ENCODE assay signal across 12 cellular contexts in the genomic region with DNA sequence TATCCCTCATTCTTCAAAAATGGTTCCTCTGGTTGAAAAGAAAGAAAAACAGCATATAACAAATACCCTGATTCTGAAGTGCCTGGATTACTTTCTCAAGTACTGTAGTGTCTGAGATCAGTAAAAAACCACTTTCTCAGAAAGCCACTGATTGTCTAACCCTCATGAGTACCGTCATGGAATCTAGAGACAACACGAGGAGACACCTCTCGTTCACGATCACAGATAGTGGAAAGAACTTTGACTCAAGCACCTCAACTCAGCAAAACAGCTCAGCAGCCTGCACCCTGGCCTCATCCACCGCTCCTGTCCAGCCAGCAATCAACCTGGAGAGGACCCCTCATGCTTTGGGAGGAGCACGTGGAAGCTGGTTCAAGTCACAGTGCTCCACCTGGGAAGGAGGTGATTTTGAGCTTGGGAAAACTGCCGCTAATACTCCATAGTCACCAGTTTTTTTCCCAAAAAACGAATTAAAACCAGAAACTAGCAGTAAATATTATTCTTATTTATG. TPM values are rescaled to one million over a fixed set of nuclear protein-coding genes. Genes with fewer than 3 reads are reported as not detected.
DNase-seq lines count a peak whose midpoint lies in the region; ATAC-seq, FAIRE-seq and TF ChIP-seq lines count a peak whose summit lies in the region.
"Had no signal": no experiment of that assay in that cellular context is flagged by ENCODE, and none has a peak within 500 bp of the region (broad histone marks: within the 10 kb centered on the region; RNA-seq: fewer than 3 reads in every experiment).

No MANE protein-coding gene starts in this region.

- peaks cover 65% of the 10 kb centered on the region for H3K4me1 Mint-ChIP-seq in CD8-positive, alpha-beta T cell (ENCODE audit: low read depth)
- H3K4me1 Mint-ChIP-seq in activated CD4-positive, alpha-beta T cell treated with anti-CD3 and anti-CD28 coated beads for 36 hours = peaks cover 69% of the 10 kb centered on the region
- H3K4me1 Mint-ChIP-seq in activated naive CD8-positive, alpha-beta T cell treated with anti-CD3 and anti-CD28 coated beads for 36 hours = peaks cover 71% of the 10 kb centered on the region

- H3K36me3 Mint-ChIP-seq in CD8-positive, alpha-beta T cell = peaks cover 31% of the 10 kb centered on the region
- H3K36me3 Mint-ChIP-seq in activated CD4-positive, alpha-beta T cell treated with anti-CD3 and anti-CD28 coated beads for 36 hours (ENCODE audit: low read depth) = peaks cover 3% of the 10 kb centered on the region
- H3K36me3 Mint-ChIP-seq in activated naive CD8-positive, alpha-beta T cell treated with anti-CD3 and anti-CD28 coated beads for 36 hours = peaks cover 2% of the 10 kb centered on the region

- TF ChIP-seq CTCF in CD8-positive, alpha-beta T cell (IDR thresholded peaks at IDR 0.05) = no peak

- peaks cover 46% of the 10 kb centered on the region for H3K4me1 ChIP-seq in CD8-positive, alpha-beta T cell (ENCODE audit: insufficient read depth, low read length)

- H3K36me3 ChIP-seq in CD8-positive, alpha-beta T cell (ENCODE audit: insufficient read depth, low read length) = no peaks in the 10 kb centered on the region
- H3K36me3 ChIP-seq: BLaER1 treated with 17β-estradiol and CSF1 and Interleukin-3, amounts not matched to agents 10 nM and 100 nM had no signal

- H3K9me3 Mint-ChIP-seq in CD8-positive, alpha-beta T cell = no peaks in the 10 kb centered on the region
- H3K9me3 Mint-ChIP-seq in activated CD4-positive, alpha-beta T cell treated with anti-CD3 and anti-CD28 coated beads for 36 hours (ENCODE audit: low read depth) = no peaks in the 10 kb centered on the region
- peaks cover 1% of the 10 kb centered on the region for H3K9me3 Mint-ChIP-seq in activated naive CD8-positive, alpha-beta T cell treated with anti-CD3 and anti-CD28 coated beads for 36 hours

- DNase-seq in CD8-positive, alpha-beta T cell = peak in 6 of 7 experiments; percentile 41 to 72 (median 60)
- peak; percentile 77 for DNase-seq in activated CD4-positive, alpha-beta T cell treated with anti-CD3 and anti-CD28 coated beads for 36 hours
- DNase-seq in activated naive CD8-positive, alpha-beta T cell treated with anti-CD3 and anti-CD28 coated beads for 36 hours = peak; percentile 72
- peak; percentile 71 for DNase-seq in stimulated activated CD4-positive, alpha-beta T cell treated with anti-CD3 and anti-CD28 coated beads, Interleukin-1b, Interleukin-23, amount 100 ng/mL, for 48 hours
- no peak for DNase-seq in GM19239 (ENCODE audit: insufficient read length, low spot score)
- DNase-seq: foreskin melanocyte, Right ventricle myocardium superior had no signal

- no peak for FAIRE-seq in GM19239 (lab: Jason Lieb, UNC)
- FAIRE-seq: astrocyte had no signal

- peak overlapping the region; percentile 90 for H3K27ac ChIP-seq in CD8-positive, alpha-beta T cell (ENCODE audit: low read depth, low read length)
- H3K27ac ChIP-seq: BLaER1 treated with 17β-estradiol and CSF1 and Interleukin-3, amounts not matched to agents 10 nM and 100 nM had no signal

- H3K27ac Mint-ChIP-seq in CD8-positive, alpha-beta T cell = peak overlapping the region; percentile 96
- peak overlapping the region; percentile 98 for H3K27ac Mint-ChIP-seq in activated CD4-positive, alpha-beta T cell treated with anti-CD3 and anti-CD28 coated beads for 36 hours
- peak overlapping the region; percentile 97 for H3K27ac Mint-ChIP-seq in activated naive CD8-positive, alpha-beta T cell treated with anti-CD3 and anti-CD28 coated beads for 36 hours

- no peaks in the 10 kb centered on the region for H3K9me3 ChIP-seq in CD8-positive, alpha-beta T cell (ENCODE audit: low read length)
- H3K9me3 ChIP-seq: BLaER1 treated with 17β-estradiol and CSF1 and Interleukin-3, amounts not matched to agents 10 nM and 100 nM had no signal

- CTCF ChIA-PET in CD8-positive, alpha-beta T cell (lab: Charles Lee) = interaction anchor here (0.6 to 8.7 kb wide), 22 partner anchors 9 to 242 kb away, joined by 3 to 76 read pairs (median 4); no protein-coding TSS in a partner anchor
- CTCF ChIA-PET in activated CD4-positive, alpha-beta T cell treated with anti-CD3 and anti-CD28 coated beads for 36 hours (lab: Charles Lee) = interaction anchor here (0.8 to 3.7 kb wide), 16 partner anchors 11 to 1192 kb away, joined by 3 to 31 read pairs (median 4); no protein-coding TSS in a partner anchor

- POLR2A ChIA-PET in CD8-positive, alpha-beta T cell (lab: Charles Lee) = interaction anchor here (0.6 to 7.7 kb wide), 24 partner anchors 9 to 459 kb away, joined by 3 to 83 read pairs (median 8); no protein-coding TSS in a partner anchor
- POLR2A ChIA-PET in activated CD4-positive, alpha-beta T cell treated with anti-CD3 and anti-CD28 coated beads for 36 hours (lab: Charles Lee) = interaction anchor here (0.6 to 1.9 kb wide), 6 partner anchors 13 to 1733 kb away, joined by 3 to 30 read pairs (median 4); no protein-coding TSS in a partner anchor

- no peaks in the 10 kb centered on the region for H3K27me3 ChIP-seq in CD8-positive, alpha-beta T cell (ENCODE audit: insufficient read depth, low read length)

- peak overlapping the region; percentile 92 for H3K4me3 Mint-ChIP-seq in CD8-positive, alpha-beta T cell
- H3K4me3 Mint-ChIP-seq in activated CD4-positive, alpha-beta T cell treated with anti-CD3 and anti-CD28 coated beads for 36 hours = peak overlapping the region; percentile 87
- H3K4me3 Mint-ChIP-seq in activated naive CD8-positive, alpha-beta T cell treated with anti-CD3 and anti-CD28 coated beads for 36 hours = peak overlapping the region; percentile 81

- peak; percentile 21 for ATAC-seq in CD8-positive, alpha-beta T cell
- ATAC-seq in activated CD4-positive, alpha-beta T cell treated with anti-CD3 and anti-CD28 coated beads for 36 hours = peak; percentile 49
- ATAC-seq in GM21717 (IDR thresholded peaks at IDR 0.05; ENCODE audit: unreplicated experiment) (no peak), GM18858 (IDR thresholded peaks at IDR 0.05; ENCODE audit: unreplicated experiment) (no peak), HG03045 (IDR thresholded peaks at IDR 0.05; ENCODE audit: unreplicated experiment) (no peak)

- intact Hi-C loops in CD8-positive, alpha-beta T cell (cut with DNase I, micrococcal nuclease) = loop anchor here (2.0 to 10.0 kb wide), 5 partner anchors 28 to 1559 kb away; partner anchors contain the start of gene CD164 (in 1 of the 2)
- intact Hi-C loops in activated CD4-positive, alpha-beta T cell treated with anti-CD3 and anti-CD28 coated beads for 36 hours (cut with DNase I, micrococcal nuclease) = loop anchor here (2.0 to 10.0 kb wide), 8 partner anchors 26 to 1726 kb away; partner anchors contain the start of gene CD164 (in 1 of the 2)

- H3K4me3 ChIP-seq in CD8-positive, alpha-beta T cell (ENCODE audit: low read depth, low read length) = peak overlapping the region; percentile 92
- H3K4me3 ChIP-seq: BLaER1 treated with 17β-estradiol and CSF1 and Interleukin-3, amounts not matched to agents 10 nM and 100 nM had no signal

- no peaks in the 10 kb centered on the region for H3K27me3 Mint-ChIP-seq in CD8-positive, alpha-beta T cell (ENCODE audit: low read depth)
- no peaks in the 10 kb centered on the region for H3K27me3 Mint-ChIP-seq in activated CD4-positive, alpha-beta T cell treated with anti-CD3 and anti-CD28 coated beads for 36 hours
- H3K27me3 Mint-ChIP-seq in activated naive CD8-positive, alpha-beta T cell treated with anti-CD3 and anti-CD28 coated beads for 36 hours = no peaks in the 10 kb centered on the region

RNA-seq across cellular contexts. Expression of gene SCML4, which starts 1.0 kb away (rescaled TPM):
- 10 to 100 TPM; 34.7 to 36.7 TPM for total RNA-seq in CD8-positive, alpha-beta T cell
- total RNA-seq in activated CD4-positive, alpha-beta T cell treated with anti-CD3 and anti-CD28 coated beads for 36 hours = 10 to 100 TPM in 1 of 2 experiments, 1 to 10 TPM in 1; 9.0 to 11.0 TPM
- 10 to 100 TPM; 15.3 to 16.3 TPM for total RNA-seq in activated naive CD8-positive, alpha-beta T cell treated with anti-CD3 and anti-CD28 coated beads for 36 hours
- total RNA-seq: astrocyte had no signal

Comparison
In these comparisons a context has a peak if more than half of its experiments do, and no peak if none do; other contexts are left out.
1. ATAC-seq: peak in CD8-positive, alpha-beta T cell (single experiment) and activated CD4-positive, alpha-beta T cell treated with anti-CD3 and anti-CD28 coated beads for 36 hours (single experiment); none in GM21717 (single experiment), GM18858 (single experiment) and HG03045 (single experiment).
2. Peak in every context shown above with its lines, with median percentiles within 50 percentile points of each other: H3K27ac Mint-ChIP-seq and H3K4me3 Mint-ChIP-seq.